Comparison of ENCODE assay signal across 10 cellular contexts in the genomic region with DNA sequence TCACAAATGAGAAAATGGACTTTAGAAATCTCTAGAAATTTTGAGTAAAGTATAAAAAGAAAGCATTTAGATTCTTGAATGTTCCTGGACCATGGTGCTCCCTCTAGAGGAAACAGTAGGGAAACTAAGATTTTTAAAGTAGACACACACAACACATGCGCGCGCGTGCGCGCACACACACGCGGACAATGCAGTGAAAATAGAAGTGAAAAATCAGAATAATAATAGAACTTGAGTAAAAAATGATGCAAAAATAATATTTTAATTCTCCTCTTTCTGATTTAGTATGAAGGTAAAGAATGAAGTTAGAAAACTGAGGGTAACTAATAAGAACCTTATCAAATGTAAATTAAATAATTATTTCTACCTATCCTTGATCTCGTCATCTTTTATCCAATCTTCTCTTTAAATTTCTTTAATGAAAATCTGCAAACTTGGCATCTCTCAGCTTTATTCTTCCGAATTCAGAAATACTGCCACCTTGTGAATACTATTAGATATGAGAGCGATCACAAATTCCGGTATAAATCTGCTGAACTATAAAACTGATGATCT.
DNase-seq lines count a peak whose midpoint lies in the region; ATAC-seq, FAIRE-seq and TF ChIP-seq lines count a peak whose summit lies in the region.
"Had no signal": no experiment of that assay in that cellular context is flagged by ENCODE, and none has a peak within 500 bp of the region (broad histone marks: within the 10 kb centered on the region; RNA-seq: fewer than 3 reads in every experiment).

No MANE protein-coding gene starts in this region.

- H3K4me3 ChIP-seq in AG04450 (ENCODE audit: low read depth, low read length), result no peak overlapping the region
- H3K4me3 ChIP-seq in astrocyte of the spinal cord (ENCODE audit: low read depth, low read length), result no peak overlapping the region
- H3K4me3 ChIP-seq in kidney epithelial cell (ENCODE audit: low read depth, low read length), result no peak overlapping the region

- CTCF ChIA-PET in AG04450 (lab: Charles Lee), result interaction anchor here (0.6 to 1.5 kb wide), 7 partner anchors 8 to 349 kb away, joined by 3 to 7 read pairs (median 3); no protein-coding TSS in a partner anchor

- no peak for ATAC-seq in HG03469 (IDR thresholded peaks at IDR 0.05; ENCODE audit: unreplicated experiment)

- no peaks in the 10 kb centered on the region for H3K9me3 ChIP-seq in AG04450 (ENCODE audit: control insufficient read depth, insufficient read depth, low read length)

- no peak overlapping the region for H3K27ac ChIP-seq in AG04450 (ENCODE audit: low read depth, low read length)

- POLR2A ChIA-PET in AG04450 (lab: Yijun Ruan, JAX), result no interaction called here

- H3K27me3 ChIP-seq in AG04450 (ENCODE audit: control insufficient read depth, insufficient read depth, low read length) (no peaks in the 10 kb centered on the region), kidney epithelial cell (ENCODE audit: control insufficient read depth, insufficient read depth, low read length) (no peaks in the 10 kb centered on the region)

- TF ChIP-seq CTCF in AG04450 (IDR thresholded peaks at IDR 0.05; ENCODE audit: low read depth, low read length) (peak; percentile 47), astrocyte of the spinal cord (IDR thresholded peaks at IDR 0.05; ENCODE audit: low read depth, low read length) (peak; percentile 53), kidney epithelial cell (IDR thresholded peaks at IDR 0.05; ENCODE audit: insufficient read depth, low read length, poor library complexity, severe bottlenecking) (peak; percentile 43)

- no peaks in the 10 kb centered on the region for H3K36me3 ChIP-seq in kidney epithelial cell (ENCODE audit: control insufficient read depth, insufficient read depth, low read length)

- FAIRE-seq in GM19239 (lab: Jason Lieb, UNC), result no peak

- in situ Hi-C loops in astrocyte of the spinal cord (cut with HindIII; ENCODE audit: low sequenced_read_pairs), result no loop called here

- DNase-seq in AG04450 (ENCODE audit: low read depth, low spot score) (no peak), HT-29 (ENCODE audit: low spot score) (peak; percentile 26), astrocyte of the spinal cord (ENCODE audit: low read depth, low spot score) (peak; percentile 13), kidney epithelial cell (ENCODE audit: low read depth) (no peak), HuH-7 (ENCODE audit: low spot score) (no peak), GM19239 (ENCODE audit: insufficient read length, low spot score) (no peak)
- no peak for DNase-seq in activated CD4-positive, alpha-beta T cell treated with anti-CD3 and anti-CD28 coated beads, Interleukin-2, amount 50 U/mL, for 1 hour
- DNase-seq: central memory CD4-positive, alpha-beta T cell; KBM-7 had no signal

Comparison
In these comparisons a context has a peak if more than half of its experiments do, and no peak if none do; other contexts are left out.
1. DNase-seq: peak in HT-29 (single experiment) and astrocyte of the spinal cord (single experiment); none in AG04450 (single experiment), kidney epithelial cell (single experiment), HuH-7 (single experiment), activated CD4-positive, alpha-beta T cell treated with anti-CD3 and anti-CD28 coated beads, Interleukin-2, amount 50 U/mL, for 1 hour (single experiment) and GM19239 (single experiment).
2. Peak in every context shown above with its lines, with median percentiles within 50 percentile points of each other: CTCF ChIP-seq.